14 cellular contexts compared by ENCODE assay signal in the genomic region with DNA sequence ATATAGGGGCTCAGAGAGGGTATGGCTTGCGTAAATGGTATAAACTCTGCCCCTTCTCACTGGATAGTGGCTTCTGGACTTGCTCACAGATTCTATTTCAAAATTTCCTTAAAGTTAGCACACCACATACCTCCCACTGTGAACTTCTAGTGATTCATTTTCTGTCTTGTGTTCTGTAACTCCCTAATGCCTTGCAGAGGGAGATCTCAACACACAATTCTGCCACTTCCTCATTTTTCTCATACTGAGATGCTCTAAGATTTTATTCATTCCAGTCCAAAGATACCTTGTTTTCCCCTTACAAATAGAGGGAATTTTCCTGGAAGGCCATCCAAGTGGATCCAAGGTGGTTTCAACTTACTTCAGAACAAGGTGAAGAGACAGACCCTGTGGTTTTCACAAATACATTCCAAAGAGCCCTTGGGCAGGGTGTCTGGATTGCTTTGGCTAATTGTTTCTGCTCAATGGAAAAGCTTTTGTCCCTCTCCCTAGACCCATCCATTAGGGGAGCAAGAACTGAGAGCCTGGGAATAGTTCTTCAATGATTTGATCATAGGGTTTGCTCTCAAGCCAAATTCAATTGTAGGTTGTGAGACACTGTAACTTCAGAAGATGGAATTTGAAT. TPM values are rescaled to one million over a fixed set of nuclear protein-coding genes. Genes with fewer than 3 reads are reported as not detected.
"Had no signal": no experiment of that assay in that cellular context is flagged by ENCODE, and none has a peak within 500 bp of the region (broad histone marks: within the 10 kb centered on the region; RNA-seq: fewer than 3 reads in every experiment).

No MANE protein-coding gene starts in this region.

- ATAC-seq: activated T-cell treated with anti-CD3 and anti-CD28 coated beads, Interleukin-2, amount 50 U/mL, for 4 hours; heart left ventricle; left ventricle myocardium superior had no signal

- FAIRE-seq: islet of Langerhans, small intestine had no signal

- H3K4me3 ChIP-seq: heart left ventricle, thyroid gland, uterus had no signal

- DNase-seq: activated CD4-positive, alpha-beta memory T cell treated with anti-CD3 and anti-CD28 coated beads for 36 hours; activated CD4-positive, alpha-beta T cell treated with anti-CD3 and anti-CD28 coated beads for 1 hour; activated gamma-delta T cell; activated naive CD8-positive, alpha-beta T cell treated with anti-CD3 and anti-CD28 coated beads for 36 hours; activated T-cell treated with anti-CD3 and anti-CD28 coated beads, Interleukin-2, amount 50 U/mL, for 4 hours; anterior cingulate cortex; foreskin melanocyte; heart left ventricle; left ventricle myocardium superior; small intestine; T-helper 9 cell; thyroid gland; uterus had no signal

RNA-seq across cellular contexts. Expression of a gene that starts 52.1 kb away (rescaled TPM):
- total RNA-seq: activated CD4-positive, alpha-beta memory T cell treated with anti-CD3 and anti-CD28 coated beads for 36 hours; activated naive CD8-positive, alpha-beta T cell treated with anti-CD3 and anti-CD28 coated beads for 36 hours; activated T-cell treated with anti-CD3 and anti-CD28 coated beads, Interleukin-2, amount 50 U/mL, for 4 hours; left ventricle myocardium superior had no signal
